In the genomic region with DNA sequence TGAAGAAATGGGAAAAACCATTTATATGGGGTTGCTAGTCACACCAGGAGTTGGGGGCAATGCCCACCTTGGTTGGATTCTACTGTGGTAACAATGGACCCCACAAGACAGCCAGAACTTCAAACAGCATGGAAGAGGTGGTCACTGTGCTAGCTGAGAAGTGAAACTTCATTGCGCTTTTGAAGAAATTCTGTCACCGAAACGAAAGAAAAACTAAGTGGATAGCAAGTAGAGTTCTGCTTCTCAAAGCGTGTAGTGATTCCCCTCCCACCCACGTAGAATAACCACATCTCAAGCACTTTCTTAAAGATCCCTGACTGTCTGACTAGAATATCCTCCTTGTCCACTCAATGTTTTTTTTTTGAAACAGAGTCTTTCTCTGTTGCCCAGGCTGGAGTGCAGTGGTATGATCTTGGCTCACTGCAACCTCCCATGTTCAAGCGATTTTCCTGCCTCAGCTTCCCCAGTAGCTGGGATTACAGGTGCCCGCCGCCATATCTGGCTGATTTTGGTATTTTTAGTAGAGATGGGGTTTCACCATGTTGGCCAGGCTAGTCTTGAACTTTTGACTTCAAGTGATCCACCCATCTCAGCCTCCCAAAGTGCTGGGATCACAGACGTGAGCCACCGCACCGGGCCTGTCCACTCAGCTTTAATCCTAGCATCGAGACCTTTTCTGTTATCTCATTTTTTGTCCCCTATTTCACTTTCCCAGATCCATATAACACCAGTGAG, we compare ENCODE assay signal across 11 cellular contexts. TPM values are rescaled to one million over a fixed set of nuclear protein-coding genes. Genes with fewer than 3 reads are reported as not detected.
DNase-seq lines count a peak whose midpoint lies in the region; ATAC-seq, FAIRE-seq and TF ChIP-seq lines count a peak whose summit lies in the region.
"Had no signal": no experiment of that assay in that cellular context is flagged by ENCODE, and none has a peak within 500 bp of the region (broad histone marks: within the 10 kb centered on the region; RNA-seq: fewer than 3 reads in every experiment).

No MANE protein-coding gene starts in this region.

- no peak overlapping the region for H3K4me3 Mint-ChIP-seq in Caco-2 (ENCODE audit: unreplicated experiment)

- H3K27ac Mint-ChIP-seq in Caco-2 (ENCODE audit: unreplicated experiment), result no peak overlapping the region

- POLR2A ChIA-PET in Caco-2 (lab: Charles Lee), result no interaction called here

- no peaks in the 10 kb centered on the region for H3K9me3 Mint-ChIP-seq in Caco-2 (ENCODE audit: unreplicated experiment)

- TF ChIP-seq POLR2A in NB4 (IDR thresholded peaks at IDR 0.05; ENCODE audit: extremely low read depth, insufficient read length), result no peak

- DNase-seq in NB4 (ENCODE audit: low read depth) (peak; percentile 50), DMS114 treated with DMSO at 0.1 percent for 48 hours (lab: John Stamatoyannopoulos, UW; ENCODE audit: unreplicated experiment) (no peak), D721Med (ENCODE audit: insufficient read length, low spot score) (no peak), NCI-H187 treated with DMSO at 0.1 percent for 48 hours (lab: John Stamatoyannopoulos, UW) (no peak), Caco-2 (no peak)

- peaks cover 6% of the 10 kb centered on the region for H3K4me1 Mint-ChIP-seq in Caco-2 (ENCODE audit: low read depth, unreplicated experiment)

- intact Hi-C loops in Caco-2 (cut with micrococcal nuclease; ENCODE audit: unreplicated experiment), result no loop called here

- H3K9me3 ChIP-seq in mucosa of rectum (ENCODE audit: control insufficient read depth in 2 of 2, low read length in 2 of 2) (no peaks in the 10 kb centered on the region), Caco-2 (no peaks in the 10 kb centered on the region)
- H3K9me3 ChIP-seq: adrenal gland had no signal

- peak; percentile 99 for ATAC-seq in GM18867 (IDR thresholded peaks at IDR 0.05; ENCODE audit: unreplicated experiment)
- peak; percentile 98 for ATAC-seq in GM21825 (IDR thresholded peaks at IDR 0.05; ENCODE audit: unreplicated experiment)
- ATAC-seq: K562 had no signal

- CTCF ChIA-PET in Caco-2 (lab: Charles Lee), result no interaction called here

- H3K9ac ChIP-seq in mucosa of rectum (ENCODE audit: low read depth in 1 of 2, low read length in 2 of 2), result no peak overlapping the region

- no peak for FAIRE-seq in D721Med (lab: Jason Lieb, UNC)
- FAIRE-seq: K562 had no signal

- peaks cover 9 to 12% of the 10 kb centered on the region in 2 donors for H3K4me1 ChIP-seq in mucosa of rectum (ENCODE audit: control insufficient read depth in 2 of 2, insufficient read depth in 2 of 2, low read length in 2 of 2)
- H3K4me1 ChIP-seq in Caco-2, result no peaks in the 10 kb centered on the region
- H3K4me1 ChIP-seq: adrenal gland had no signal

- H3K27me3 Mint-ChIP-seq in Caco-2 (ENCODE audit: insufficient read depth, unreplicated experiment), result no peaks in the 10 kb centered on the region

- H3K27me3 ChIP-seq in mucosa of rectum (ENCODE audit: control insufficient read depth in 2 of 2, insufficient read depth in 2 of 2, low read length in 2 of 2), result no peaks in the 10 kb centered on the region
- no peaks in the 10 kb centered on the region for H3K27me3 ChIP-seq in Caco-2 (replicated peaks; ENCODE audit: control insufficient read depth, insufficient read depth, low read length)
- H3K27me3 ChIP-seq: adrenal gland had no signal

- no peaks in the 10 kb centered on the region for H3K36me3 Mint-ChIP-seq in Caco-2 (ENCODE audit: insufficient read depth, unreplicated experiment)

- no peak for TF ChIP-seq CTCF in NB4 (IDR thresholded peaks at IDR 0.05; ENCODE audit: low read depth, low read length)
- no peak for TF ChIP-seq CTCF in D721Med (IDR thresholded peaks at IDR 0.05; ENCODE audit: insufficient read depth, missing control alignments)
- TF ChIP-seq CTCF in Caco-2 (IDR thresholded peaks at IDR 0.05; ENCODE audit: insufficient read depth in 1 of 2, low read depth in 1 of 2, low read length in 1 of 2, severe bottlenecking in 1 of 2, unreplicated experiment in 1 of 2), result no peak

- no peaks in the 10 kb centered on the region for H3K36me3 ChIP-seq in mucosa of rectum (ENCODE audit: control insufficient read depth in 2 of 2, insufficient read depth in 2 of 2, low read length in 2 of 2)
- H3K36me3 ChIP-seq in Caco-2 (ENCODE audit: control insufficient read depth, insufficient read depth, low read length), result no peaks in the 10 kb centered on the region
- H3K36me3 ChIP-seq: adrenal gland had no signal

- H3K27ac ChIP-seq in mucosa of rectum (ENCODE audit: low read depth in 2 of 2, low read length in 2 of 2), result peak overlapping the region; percentile 49 to 59

- H3K4me3 ChIP-seq in NB4 (ENCODE audit: low read depth, low read length), result no peak overlapping the region
- H3K4me3 ChIP-seq in mucosa of rectum (ENCODE audit: low read length in 2 of 2), result peak overlapping the region in 1 of 2 donors; percentile 52
- H3K4me3 ChIP-seq in Caco-2 (ENCODE audit: low read depth, low read length), result no peak overlapping the region
- H3K4me3 ChIP-seq: K562 had no signal

- no TSS peak for BruUV-seq in Caco-2 (replicated peaks; lab: Mats Ljungman, UMichigan)

RNA-seq across cellular contexts. Expression of gene CCL20, which starts 30.1 kb away (rescaled TPM):
- total RNA-seq in Caco-2 (2022), result 2.8 and 3.5 TPM in 2 replicates

RNA-seq across cellular contexts. Expression of gene SCYGR8, which starts 37.9 kb away (rescaled TPM):
- total RNA-seq in Caco-2 (2022), result not detected in 2 replicates
- total RNA-seq: adrenal gland, K562, lung microvascular endothelial cell had no signal

RNA-seq across cellular contexts. Expression of gene SCYGR7, which starts 55.4 kb away (rescaled TPM):
- total RNA-seq in Caco-2 (2022), result not detected in 2 replicates
- total RNA-seq: adrenal gland, K562, lung microvascular endothelial cell had no signal

RNA-seq across cellular contexts. Expression of gene SCYGR6, which starts 59.0 kb away (rescaled TPM):
- total RNA-seq in Caco-2 (2022), result not detected in 2 replicates
- total RNA-seq: adrenal gland, K562, lung microvascular endothelial cell had no signal
